ENCODE assay signal across 22 cellular contexts in genomic region chr6:140846518-140847277, GRCh38.
DNase-seq lines count a peak whose midpoint lies in the region; ATAC-seq, FAIRE-seq and TF ChIP-seq lines count a peak whose summit lies in the region.
"Had no signal": no experiment of that assay in that cellular context is flagged by ENCODE, and none has a peak within 500 bp of the region (broad histone marks: within the 10 kb centered on the region; RNA-seq: fewer than 3 reads in every experiment).

No MANE protein-coding gene starts in this region.

- no peaks in the 10 kb centered on the region for H3K9me3 ChIP-seq in PC-3 (ENCODE audit: low read length)
- H3K9me3 ChIP-seq: left ventricle myocardium inferior, SJSA1, spleen had no signal

- H3K36me3 Mint-ChIP-seq in activated T-helper 2 cell treated with anti-CD3 and anti-CD28 coated beads, Interferon-gamma antibody, Interleukin-2, Interleukin-4, amounts not matched to agents 10 μg/mL and 5 μg/mL and 100 μg/mL, durations not matched to agents 14 hours and 24 hours and 36 hours (ENCODE audit: low read depth), result no peaks in the 10 kb centered on the region
- H3K36me3 Mint-ChIP-seq: activated naive CD4-positive, alpha-beta T cell treated with anti-CD3 and anti-CD28 coated beads, Interleukin-2, amount 50 U/mL, for 72 hours had no signal

- no peak for TF ChIP-seq CTCF in AG10803 (conservative IDR thresholded peaks at IDR 0.05; ENCODE audit: low read length)
- TF ChIP-seq CTCF in PC-3 (conservative IDR thresholded peaks at IDR 0.05; ENCODE audit: low read depth, low read length), result no peak

- DNase-seq in AG10803 (ENCODE audit: low read depth), result peak; percentile 73
- peak; percentile 78 for DNase-seq in PC-3
- DNase-seq in kidney tubule cell (ENCODE audit: low spot score), result peak; percentile 28
- DNase-seq in NCI-H1417 (lab: John Stamatoyannopoulos, UW), result no peak
- DNase-seq in NOMO-1 treated with dmso at 0.1 percent for 144 hours (lab: John Stamatoyannopoulos, UW; ENCODE audit: unreplicated experiment), result no peak
- DNase-seq in activated T-helper 2 cell treated with anti-CD3 and anti-CD28 coated beads, Interferon-gamma antibody, Interleukin-2, Interleukin-4, amounts not matched to agents 10 μg/mL and 5 μg/mL and 100 μg/mL, durations not matched to agents 14 hours and 24 hours and 36 hours (ENCODE audit: low spot score), result no peak
- DNase-seq: activated CD4-positive, alpha-beta T cell treated with anti-CD3 and anti-CD28 coated beads, Interleukin-2, amount 10 ng/mL, durations not matched to agents 24 days and 14 days; activated T-cell treated with anti-CD3 and anti-CD28 coated beads for 4 hours; left ventricle myocardium inferior; NCI-H1436 treated with DMSO at 0.1 percent for 48 hours; NCI-H2227 treated with DMSO at 0.1 percent for 48 hours; NK-92 treated with Interleukin-12 subunit alpha and Interleukin-12 subunit beta, amount 100 ng/mL, for 24 hours; spleen; stimulated activated naive CD4-positive, alpha-beta T cell treated with Interleukin-2 at 50 U/mL for 16 hours had no signal

- H3K27ac Mint-ChIP-seq in activated T-helper 2 cell treated with anti-CD3 and anti-CD28 coated beads, Interferon-gamma antibody, Interleukin-2, Interleukin-4, amounts not matched to agents 10 μg/mL and 5 μg/mL and 100 μg/mL, durations not matched to agents 14 hours and 24 hours and 36 hours, result no peak overlapping the region
- H3K27ac Mint-ChIP-seq: activated CD4-positive, alpha-beta T cell treated with anti-CD3 and anti-CD28 coated beads, Interleukin-2, amount 10 ng/mL, durations not matched to agents 24 days and 14 days; activated naive CD4-positive, alpha-beta T cell treated with anti-CD3 and anti-CD28 coated beads, Interleukin-2, amount 50 U/mL, for 72 hours had no signal

- CTCF ChIA-PET in PC-3 (lab: Charles Lee), result no interaction called here

- H3K36me3 ChIP-seq in PC-3 (ENCODE audit: low read depth, low read length), result no peaks in the 10 kb centered on the region
- H3K36me3 ChIP-seq: left ventricle myocardium inferior, SJSA1, spleen had no signal

- peaks cover 14% of the 10 kb centered on the region for H3F3A ChIP-seq in PC-3 (ENCODE audit: low read length, unreplicated experiment)

- no peak overlapping the region for H3K4me3 ChIP-seq in AG10803 (ENCODE audit: low read length)
- peak overlapping the region; percentile 29; the same call in 1 of the 2 replicates for H3K4me3 ChIP-seq in PC-3 (ENCODE audit: low read length)
- H3K4me3 ChIP-seq: K562, left ventricle myocardium inferior, SJSA1, spleen had no signal

- no peak overlapping the region for H2AFZ ChIP-seq in PC-3 (ENCODE audit: low read length)

- no peaks in the 10 kb centered on the region for H3K27me3 Mint-ChIP-seq in activated T-helper 2 cell treated with anti-CD3 and anti-CD28 coated beads, Interferon-gamma antibody, Interleukin-2, Interleukin-4, amounts not matched to agents 10 μg/mL and 5 μg/mL and 100 μg/mL, durations not matched to agents 14 hours and 24 hours and 36 hours (ENCODE audit: low read depth)
- H3K27me3 Mint-ChIP-seq: activated CD4-positive, alpha-beta T cell treated with anti-CD3 and anti-CD28 coated beads, Interleukin-2, amount 10 ng/mL, durations not matched to agents 24 days and 14 days had no signal

- no TSS peak for BruUV-seq in PC-3 (replicated peaks; lab: Mats Ljungman, UMichigan)

- POLR2A ChIA-PET in PC-3 (lab: Charles Lee; ENCODE audit: unreplicated experiment), result interaction anchor here (0.6 kb wide), 1 partner anchor 581 kb away, joined by 3 read pairs; no protein-coding TSS in a partner anchor

- peak overlapping the region; percentile 57 for H3K4me2 ChIP-seq in PC-3 (ENCODE audit: low read length)

- H3K4me1 ChIP-seq in PC-3 (ENCODE audit: insufficient read depth, low read length), result peaks cover 33% of the 10 kb centered on the region
- H3K4me1 ChIP-seq: left ventricle myocardium inferior, spleen had no signal

- no peaks in the 10 kb centered on the region for H3K79me2 ChIP-seq in PC-3 (ENCODE audit: low read length)

- ATAC-seq in PC-3 (peak; percentile 65), GM19023 (IDR thresholded peaks at IDR 0.05; ENCODE audit: unreplicated experiment) (no peak)
- ATAC-seq: activated naive CD4-positive, alpha-beta T cell treated with anti-CD3 and anti-CD28 coated beads, Interleukin-2, amount 50 U/mL, for 72 hours; K562 had no signal

- H3K27me3 ChIP-seq in PC-3 (ENCODE audit: low read length), result no peaks in the 10 kb centered on the region
- H3K27me3 ChIP-seq: SJSA1, spleen had no signal

- peak; percentile 12 for FAIRE-seq in endometrium (lab: Jason Lieb, UNC)
- FAIRE-seq: D721Med, K562 had no signal

- H4K20me1 ChIP-seq in PC-3 (ENCODE audit: low read length), result no peaks in the 10 kb centered on the region

- no peak overlapping the region for H3K9ac ChIP-seq in PC-3 (ENCODE audit: low read length)

- no peaks in the 10 kb centered on the region for H3K9me3 Mint-ChIP-seq in activated T-helper 2 cell treated with anti-CD3 and anti-CD28 coated beads, Interferon-gamma antibody, Interleukin-2, Interleukin-4, amounts not matched to agents 10 μg/mL and 5 μg/mL and 100 μg/mL, durations not matched to agents 14 hours and 24 hours and 36 hours
- H3K9me3 Mint-ChIP-seq: activated CD4-positive, alpha-beta T cell treated with anti-CD3 and anti-CD28 coated beads, Interleukin-2, amount 10 ng/mL, durations not matched to agents 24 days and 14 days; activated naive CD4-positive, alpha-beta T cell treated with anti-CD3 and anti-CD28 coated beads, Interleukin-2, amount 50 U/mL, for 72 hours; central memory CD8-positive, alpha-beta T cell had no signal

- H3K9me2 ChIP-seq in PC-3 (replicated peaks; ENCODE audit: low read length), result no peaks in the 10 kb centered on the region

- peak overlapping the region; percentile 62 for H3K27ac ChIP-seq in PC-3 (ENCODE audit: low read length)
- H3K27ac ChIP-seq: epithelial cell of prostate, left ventricle myocardium inferior, SJSA1, spleen had no signal

- no peaks in the 10 kb centered on the region for H3K4me1 Mint-ChIP-seq in activated T-helper 2 cell treated with anti-CD3 and anti-CD28 coated beads, Interferon-gamma antibody, Interleukin-2, Interleukin-4, amounts not matched to agents 10 μg/mL and 5 μg/mL and 100 μg/mL, durations not matched to agents 14 hours and 24 hours and 36 hours (ENCODE audit: low read depth)
- H3K4me1 Mint-ChIP-seq: activated CD4-positive, alpha-beta T cell treated with anti-CD3 and anti-CD28 coated beads, Interleukin-2, amount 10 ng/mL, durations not matched to agents 24 days and 14 days; central memory CD8-positive, alpha-beta T cell had no signal

- no peak overlapping the region for H3K4me3 Mint-ChIP-seq in activated T-helper 2 cell treated with anti-CD3 and anti-CD28 coated beads, Interferon-gamma antibody, Interleukin-2, Interleukin-4, amounts not matched to agents 10 μg/mL and 5 μg/mL and 100 μg/mL, durations not matched to agents 14 hours and 24 hours and 36 hours (ENCODE audit: low read depth)
- H3K4me3 Mint-ChIP-seq: activated CD4-positive, alpha-beta T cell treated with anti-CD3 and anti-CD28 coated beads, Interleukin-2, amount 10 ng/mL, durations not matched to agents 24 days and 14 days; central memory CD8-positive, alpha-beta T cell had no signal

- intact Hi-C loops in PC-3 (cut with micrococcal nuclease), result loop anchor here (1.0 to 10.0 kb wide), 2 partner anchors 75 to 1472 kb away; partner anchors contain the start of gene CITED2
- intact Hi-C loops in activated T-helper 2 cell treated with anti-CD3 and anti-CD28 coated beads, Interferon-gamma antibody, Interleukin-2, Interleukin-4, amounts not matched to agents 10 μg/mL and 5 μg/mL and 100 μg/mL, durations not matched to agents 14 hours and 24 hours and 36 hours (cut with micrococcal nuclease), result no loop called here

Comparison
In these comparisons a context has a peak if more than half of its experiments do, and no peak if none do; other contexts are left out.
1. DNase-seq: peak in AG10803 (single experiment), PC-3 (single experiment) and kidney tubule cell (single experiment); none in NCI-H1417 (0 of 3), NOMO-1 treated with dmso at 0.1 percent for 144 hours (single experiment) and activated T-helper 2 cell treated with anti-CD3 and anti-CD28 coated beads, Interferon-gamma antibody, Interleukin-2, Interleukin-4, amounts not matched to agents 10 μg/mL and 5 μg/mL and 100 μg/mL, durations not matched to agents 14 hours and 24 hours and 36 hours (single experiment).